In the genomic region with DNA sequence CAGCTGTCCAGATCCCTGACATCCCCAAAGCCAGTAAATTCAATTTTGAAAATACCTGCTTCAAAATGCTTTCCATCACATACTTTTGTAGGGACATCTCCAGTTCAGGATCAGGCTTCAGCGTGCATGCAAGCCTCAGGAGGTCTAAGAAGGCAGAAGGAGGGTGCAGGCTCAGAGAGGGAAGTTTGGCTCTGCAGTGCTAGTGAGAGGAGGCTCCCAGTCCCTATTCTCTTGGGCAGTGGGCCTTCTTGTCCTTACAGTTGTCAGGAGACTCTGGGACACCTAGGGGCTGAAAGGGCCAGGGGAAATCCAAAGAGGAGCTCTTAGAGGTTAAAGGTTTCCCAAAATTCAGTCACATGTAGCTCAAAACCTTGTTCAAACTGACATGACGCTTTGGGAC, we compare ENCODE assay signal across 26 cellular contexts. TPM values are rescaled to one million over a fixed set of nuclear protein-coding genes. Genes with fewer than 3 reads are reported as not detected.
"Had no signal": no experiment of that assay in that cellular context is flagged by ENCODE, and none has a peak within 500 bp of the region (broad histone marks: within the 10 kb centered on the region; RNA-seq: fewer than 3 reads in every experiment).

No MANE protein-coding gene starts in this region.

- H3K27me3 Mint-ChIP-seq: activated CD4-positive, alpha-beta T cell treated with anti-CD3 and anti-CD28 coated beads for 36 hours; activated CD8-positive, alpha-beta T cell treated with anti-CD3 and anti-CD28 coated beads for 36 hours had no signal

- H3K9me3 ChIP-seq: adrenal gland had no signal

- H3K4me1 ChIP-seq: adrenal gland had no signal

- H3K27ac Mint-ChIP-seq: activated CD4-positive, alpha-beta T cell treated with anti-CD3 and anti-CD28 coated beads for 36 hours; activated CD8-positive, alpha-beta T cell treated with anti-CD3 and anti-CD28 coated beads for 36 hours; activated naive CD8-positive, alpha-beta T cell treated with anti-CD3 and anti-CD28 coated beads, Interleukin-2, amount 10 ng/mL, durations not matched to agents 7 days and 5 days; T-helper 17 cell had no signal

- H3K4me3 ChIP-seq: adrenal gland had no signal

- H3K27ac ChIP-seq: adrenal gland, VCaP had no signal

- H3K9me3 Mint-ChIP-seq: activated CD8-positive, alpha-beta T cell treated with anti-CD3 and anti-CD28 coated beads for 36 hours; activated naive CD8-positive, alpha-beta T cell treated with anti-CD3 and anti-CD28 coated beads, Interleukin-2, amount 10 ng/mL, durations not matched to agents 7 days and 5 days had no signal

- DNase-seq: activated CD4-positive, alpha-beta T cell treated with anti-CD3 and anti-CD28 coated beads for 36 hours; activated CD4-positive, alpha-beta T cell treated with anti-CD3 and anti-CD28 coated beads, Interleukin-2, amount 50 U/mL, for 1 hour; activated CD8-positive, alpha-beta memory T cell treated with anti-CD3 and anti-CD28 coated beads, Interleukin-2, amount 50 U/mL, for 48 hours; activated CD8-positive, alpha-beta T cell treated with anti-CD3 and anti-CD28 coated beads for 36 hours; activated naive CD4-positive, alpha-beta T cell treated with anti-CD3 and anti-CD28 coated beads, Interleukin-2, amount 50 U/mL, for 16 hours; activated naive CD8-positive, alpha-beta T cell treated with anti-CD3 and anti-CD28 coated beads, Interleukin-2, amount 10 ng/mL, durations not matched to agents 7 days and 5 days; activated T-cell treated with anti-CD3 and anti-CD28 coated beads, Interleukin-2, amount 50 U/mL, for 1 hour; adrenal gland; anterior cingulate cortex; cerebellar nuclear complex; KG1; MV-4-11; NCI-H1092 treated with DMSO at 0.1 percent for 48 hours; NCI-H1417 treated with DMSO at 0.1 percent for 48 hours; NCI-H1694; NCI-H2029 treated with DMSO at 0.1 percent for 48 hours; NCI-H345; NCI-H510A; NCI-H69; NK-92 treated with Interleukin-12 subunit alpha and Interleukin-12 subunit beta, amount 100 ng/mL, for 24 hours; PC-3; SHP77 treated with DMSO at 0.1 percent for 48 hours; T-helper 17 cell; T-helper 9 cell had no signal

- H3K36me3 Mint-ChIP-seq: activated naive CD8-positive, alpha-beta T cell treated with anti-CD3 and anti-CD28 coated beads, Interleukin-2, amount 10 ng/mL, durations not matched to agents 7 days and 5 days had no signal

- ATAC-seq: activated CD4-positive, alpha-beta T cell treated with anti-CD3 and anti-CD28 coated beads for 36 hours; activated CD8-positive, alpha-beta T cell treated with anti-CD3 and anti-CD28 coated beads for 36 hours; T-helper 17 cell had no signal

- H3K4me3 Mint-ChIP-seq: activated CD4-positive, alpha-beta T cell treated with anti-CD3 and anti-CD28 coated beads for 36 hours; activated CD8-positive, alpha-beta T cell treated with anti-CD3 and anti-CD28 coated beads for 36 hours; activated naive CD8-positive, alpha-beta T cell treated with anti-CD3 and anti-CD28 coated beads, Interleukin-2, amount 10 ng/mL, durations not matched to agents 7 days and 5 days; T-helper 17 cell had no signal

- H3K27me3 ChIP-seq: adrenal gland had no signal

- H3K4me1 Mint-ChIP-seq: activated CD4-positive, alpha-beta T cell treated with anti-CD3 and anti-CD28 coated beads for 36 hours; activated naive CD8-positive, alpha-beta T cell treated with anti-CD3 and anti-CD28 coated beads, Interleukin-2, amount 10 ng/mL, durations not matched to agents 7 days and 5 days; T-helper 17 cell had no signal

- H3K36me3 ChIP-seq: adrenal gland had no signal

RNA-seq across cellular contexts. Expression of a gene that starts 20.1 kb away (rescaled TPM):
- total RNA-seq: PC-3, SK-MEL-5 had no signal
